Comparison of ENCODE assay signal across 1 cellular context in the genomic region with DNA sequence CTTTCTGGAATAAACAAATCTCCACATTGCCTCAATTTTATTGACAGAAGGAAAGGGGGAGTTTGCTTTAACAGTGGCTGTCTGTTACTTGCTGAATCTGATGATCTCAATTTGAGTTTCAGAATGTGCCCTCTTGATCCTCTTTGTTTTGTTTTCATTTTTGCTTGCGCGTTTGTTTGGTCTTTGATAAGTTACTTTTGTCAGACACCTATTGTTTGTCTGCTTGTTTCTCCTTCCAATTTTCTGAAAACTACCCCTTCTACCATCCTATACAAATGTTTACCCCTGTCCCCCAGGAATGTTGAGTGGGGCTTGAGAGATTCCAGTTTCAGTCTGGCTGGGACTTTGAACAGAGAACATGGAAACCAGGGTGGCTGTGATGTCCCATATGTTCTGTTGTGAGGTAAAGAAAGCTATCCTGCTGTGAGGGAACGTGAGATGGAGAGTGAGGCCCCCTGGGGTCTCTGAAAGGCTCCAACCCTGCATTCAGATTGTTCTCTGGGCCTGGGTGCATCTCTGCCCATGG.
TF ChIP-seq lines count a peak whose summit lies in the region.

No MANE protein-coding gene starts in this region.

TF ChIP-seq in HepG2, 621 proteins besides CTCF, POLR2A, EP300 and RAD21 (continued from another document and continues in another):
- TF ChIP-seq, protein P1, sequence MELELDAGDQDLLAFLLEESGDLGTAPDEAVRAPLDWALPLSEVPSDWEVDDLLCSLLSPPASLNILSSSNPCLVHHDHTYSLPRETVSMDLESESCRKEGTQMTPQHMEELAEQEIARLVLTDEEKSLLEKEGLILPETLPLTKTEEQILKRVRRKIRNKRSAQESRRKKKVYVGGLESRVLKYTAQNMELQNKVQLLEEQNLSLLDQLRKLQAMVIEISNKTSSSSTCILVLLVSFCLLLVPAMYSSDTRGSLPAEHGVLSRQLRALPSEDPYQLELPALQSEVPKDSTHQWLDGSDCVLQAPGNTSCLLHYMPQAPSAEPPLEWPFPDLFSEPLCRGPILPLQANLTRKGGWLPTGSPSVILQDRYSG (CRISPR knock-in tag; IDR thresholded peaks at IDR 0.05) = no peak
- TF ChIP-seq, protein P2, sequence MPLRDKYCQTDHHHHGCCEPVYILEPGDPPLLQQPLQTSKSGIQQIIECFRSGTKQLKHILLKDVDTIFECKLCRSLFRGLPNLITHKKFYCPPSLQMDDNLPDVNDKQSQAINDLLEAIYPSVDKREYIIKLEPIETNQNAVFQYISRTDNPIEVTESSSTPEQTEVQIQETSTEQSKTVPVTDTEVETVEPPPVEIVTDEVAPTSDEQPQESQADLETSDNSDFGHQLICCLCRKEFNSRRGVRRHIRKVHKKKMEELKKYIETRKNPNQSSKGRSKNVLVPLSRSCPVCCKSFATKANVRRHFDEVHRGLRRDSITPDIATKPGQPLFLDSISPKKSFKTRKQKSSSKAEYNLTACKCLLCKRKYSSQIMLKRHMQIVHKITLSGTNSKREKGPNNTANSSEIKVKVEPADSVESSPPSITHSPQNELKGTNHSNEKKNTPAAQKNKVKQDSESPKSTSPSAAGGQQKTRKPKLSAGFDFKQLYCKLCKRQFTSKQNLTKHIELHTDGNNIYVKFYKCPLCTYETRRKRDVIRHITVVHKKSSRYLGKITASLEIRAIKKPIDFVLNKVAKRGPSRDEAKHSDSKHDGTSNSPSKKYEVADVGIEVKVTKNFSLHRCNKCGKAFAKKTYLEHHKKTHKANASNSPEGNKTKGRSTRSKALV (CRISPR knock-in tag; IDR thresholded peaks at IDR 0.05) = no peak
- TF ChIP-seq, protein P3, sequence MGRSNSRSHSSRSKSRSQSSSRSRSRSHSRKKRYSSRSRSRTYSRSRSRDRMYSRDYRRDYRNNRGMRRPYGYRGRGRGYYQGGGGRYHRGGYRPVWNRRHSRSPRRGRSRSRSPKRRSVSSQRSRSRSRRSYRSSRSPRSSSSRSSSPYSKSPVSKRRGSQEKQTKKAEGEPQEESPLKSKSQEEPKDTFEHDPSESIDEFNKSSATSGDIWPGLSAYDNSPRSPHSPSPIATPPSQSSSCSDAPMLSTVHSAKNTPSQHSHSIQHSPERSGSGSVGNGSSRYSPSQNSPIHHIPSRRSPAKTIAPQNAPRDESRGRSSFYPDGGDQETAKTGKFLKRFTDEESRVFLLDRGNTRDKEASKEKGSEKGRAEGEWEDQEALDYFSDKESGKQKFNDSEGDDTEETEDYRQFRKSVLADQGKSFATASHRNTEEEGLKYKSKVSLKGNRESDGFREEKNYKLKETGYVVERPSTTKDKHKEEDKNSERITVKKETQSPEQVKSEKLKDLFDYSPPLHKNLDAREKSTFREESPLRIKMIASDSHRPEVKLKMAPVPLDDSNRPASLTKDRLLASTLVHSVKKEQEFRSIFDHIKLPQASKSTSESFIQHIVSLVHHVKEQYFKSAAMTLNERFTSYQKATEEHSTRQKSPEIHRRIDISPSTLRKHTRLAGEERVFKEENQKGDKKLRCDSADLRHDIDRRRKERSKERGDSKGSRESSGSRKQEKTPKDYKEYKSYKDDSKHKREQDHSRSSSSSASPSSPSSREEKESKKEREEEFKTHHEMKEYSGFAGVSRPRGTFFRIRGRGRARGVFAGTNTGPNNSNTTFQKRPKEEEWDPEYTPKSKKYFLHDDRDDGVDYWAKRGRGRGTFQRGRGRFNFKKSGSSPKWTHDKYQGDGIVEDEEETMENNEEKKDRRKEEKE (IDR thresholded peaks at IDR 0.05) = no peak
- TF ChIP-seq, protein P4, sequence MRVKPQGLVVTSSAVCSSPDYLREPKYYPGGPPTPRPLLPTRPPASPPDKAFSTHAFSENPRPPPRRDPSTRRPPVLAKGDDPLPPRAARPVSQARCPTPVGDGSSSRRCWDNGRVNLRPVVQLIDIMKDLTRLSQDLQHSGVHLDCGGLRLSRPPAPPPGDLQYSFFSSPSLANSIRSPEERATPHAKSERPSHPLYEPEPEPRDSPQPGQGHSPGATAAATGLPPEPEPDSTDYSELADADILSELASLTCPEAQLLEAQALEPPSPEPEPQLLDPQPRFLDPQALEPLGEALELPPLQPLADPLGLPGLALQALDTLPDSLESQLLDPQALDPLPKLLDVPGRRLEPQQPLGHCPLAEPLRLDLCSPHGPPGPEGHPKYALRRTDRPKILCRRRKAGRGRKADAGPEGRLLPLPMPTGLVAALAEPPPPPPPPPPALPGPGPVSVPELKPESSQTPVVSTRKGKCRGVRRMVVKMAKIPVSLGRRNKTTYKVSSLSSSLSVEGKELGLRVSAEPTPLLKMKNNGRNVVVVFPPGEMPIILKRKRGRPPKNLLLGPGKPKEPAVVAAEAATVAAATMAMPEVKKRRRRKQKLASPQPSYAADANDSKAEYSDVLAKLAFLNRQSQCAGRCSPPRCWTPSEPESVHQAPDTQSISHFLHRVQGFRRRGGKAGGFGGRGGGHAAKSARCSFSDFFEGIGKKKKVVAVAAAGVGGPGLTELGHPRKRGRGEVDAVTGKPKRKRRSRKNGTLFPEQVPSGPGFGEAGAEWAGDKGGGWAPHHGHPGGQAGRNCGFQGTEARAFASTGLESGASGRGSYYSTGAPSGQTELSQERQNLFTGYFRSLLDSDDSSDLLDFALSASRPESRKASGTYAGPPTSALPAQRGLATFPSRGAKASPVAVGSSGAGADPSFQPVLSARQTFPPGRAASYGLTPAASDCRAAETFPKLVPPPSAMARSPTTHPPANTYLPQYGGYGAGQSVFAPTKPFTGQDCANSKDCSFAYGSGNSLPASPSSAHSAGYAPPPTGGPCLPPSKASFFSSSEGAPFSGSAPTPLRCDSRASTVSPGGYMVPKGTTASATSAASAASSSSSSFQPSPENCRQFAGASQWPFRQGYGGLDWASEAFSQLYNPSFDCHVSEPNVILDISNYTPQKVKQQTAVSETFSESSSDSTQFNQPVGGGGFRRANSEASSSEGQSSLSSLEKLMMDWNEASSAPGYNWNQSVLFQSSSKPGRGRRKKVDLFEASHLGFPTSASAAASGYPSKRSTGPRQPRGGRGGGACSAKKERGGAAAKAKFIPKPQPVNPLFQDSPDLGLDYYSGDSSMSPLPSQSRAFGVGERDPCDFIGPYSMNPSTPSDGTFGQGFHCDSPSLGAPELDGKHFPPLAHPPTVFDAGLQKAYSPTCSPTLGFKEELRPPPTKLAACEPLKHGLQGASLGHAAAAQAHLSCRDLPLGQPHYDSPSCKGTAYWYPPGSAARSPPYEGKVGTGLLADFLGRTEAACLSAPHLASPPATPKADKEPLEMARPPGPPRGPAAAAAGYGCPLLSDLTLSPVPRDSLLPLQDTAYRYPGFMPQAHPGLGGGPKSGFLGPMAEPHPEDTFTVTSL (CRISPR knock-in tag; IDR thresholded peaks at IDR 0.05; ENCODE audit: borderline replicate concordance) = 0 out of 2 replicates have a peak, but pooled peaks have one; percentile 12
- TF ChIP-seq TAF15 (IDR thresholded peaks at IDR 0.05; ENCODE audit: low read depth, low read length, poor library complexity, severe bottlenecking) = no peak
- no peak for TF ChIP-seq ZNF75D (CRISPR knock-in tag; IDR thresholded peaks at IDR 0.05; ENCODE audit: borderline replicate concordance)
- no peak for TF ChIP-seq FIP1L1 (IDR thresholded peaks at IDR 0.05; ENCODE audit: borderline replicate concordance, insufficient read depth, low read depth, low read length)
- no peak for TF ChIP-seq HES4 (CRISPR knock-in tag; IDR thresholded peaks at IDR 0.05; ENCODE audit: borderline replicate concordance)
- no peak for TF ChIP-seq HOXA3 (CRISPR knock-in tag; IDR thresholded peaks at IDR 0.05)
- no peak for TF ChIP-seq TBL1XR1 (IDR thresholded peaks at IDR 0.05; ENCODE audit: borderline replicate concordance, low read length, partially characterized antibody)
- no peak for TF ChIP-seq NCOA1 (CRISPR knock-in tag; IDR thresholded peaks at IDR 0.05)
- peak; percentile 93 for TF ChIP-seq FOXP4 (CRISPR knock-in tag; IDR thresholded peaks at IDR 0.05)
- TF ChIP-seq, protein P5, sequence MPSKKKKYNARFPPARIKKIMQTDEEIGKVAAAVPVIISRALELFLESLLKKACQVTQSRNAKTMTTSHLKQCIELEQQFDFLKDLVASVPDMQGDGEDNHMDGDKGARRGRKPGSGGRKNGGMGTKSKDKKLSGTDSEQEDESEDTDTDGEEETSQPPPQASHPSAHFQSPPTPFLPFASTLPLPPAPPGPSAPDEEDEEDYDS (CRISPR knock-in tag; IDR thresholded peaks at IDR 0.05) = no peak
- no peak for TF ChIP-seq ZNF790 (CRISPR knock-in tag; IDR thresholded peaks at IDR 0.05; ENCODE audit: borderline replicate concordance)
- TF ChIP-seq, protein P6, sequence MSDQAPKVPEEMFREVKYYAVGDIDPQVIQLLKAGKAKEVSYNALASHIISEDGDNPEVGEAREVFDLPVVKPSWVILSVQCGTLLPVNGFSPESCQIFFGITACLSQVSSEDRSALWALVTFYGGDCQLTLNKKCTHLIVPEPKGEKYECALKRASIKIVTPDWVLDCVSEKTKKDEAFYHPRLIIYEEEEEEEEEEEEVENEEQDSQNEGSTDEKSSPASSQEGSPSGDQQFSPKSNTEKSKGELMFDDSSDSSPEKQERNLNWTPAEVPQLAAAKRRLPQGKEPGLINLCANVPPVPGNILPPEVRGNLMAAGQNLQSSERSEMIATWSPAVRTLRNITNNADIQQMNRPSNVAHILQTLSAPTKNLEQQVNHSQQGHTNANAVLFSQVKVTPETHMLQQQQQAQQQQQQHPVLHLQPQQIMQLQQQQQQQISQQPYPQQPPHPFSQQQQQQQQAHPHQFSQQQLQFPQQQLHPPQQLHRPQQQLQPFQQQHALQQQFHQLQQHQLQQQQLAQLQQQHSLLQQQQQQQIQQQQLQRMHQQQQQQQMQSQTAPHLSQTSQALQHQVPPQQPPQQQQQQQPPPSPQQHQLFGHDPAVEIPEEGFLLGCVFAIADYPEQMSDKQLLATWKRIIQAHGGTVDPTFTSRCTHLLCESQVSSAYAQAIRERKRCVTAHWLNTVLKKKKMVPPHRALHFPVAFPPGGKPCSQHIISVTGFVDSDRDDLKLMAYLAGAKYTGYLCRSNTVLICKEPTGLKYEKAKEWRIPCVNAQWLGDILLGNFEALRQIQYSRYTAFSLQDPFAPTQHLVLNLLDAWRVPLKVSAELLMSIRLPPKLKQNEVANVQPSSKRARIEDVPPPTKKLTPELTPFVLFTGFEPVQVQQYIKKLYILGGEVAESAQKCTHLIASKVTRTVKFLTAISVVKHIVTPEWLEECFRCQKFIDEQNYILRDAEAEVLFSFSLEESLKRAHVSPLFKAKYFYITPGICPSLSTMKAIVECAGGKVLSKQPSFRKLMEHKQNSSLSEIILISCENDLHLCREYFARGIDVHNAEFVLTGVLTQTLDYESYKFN (CRISPR knock-in tag; conservative IDR thresholded peaks at IDR 0.05) = peak; percentile 70
- TF ChIP-seq ZNF709 (CRISPR knock-in tag; IDR thresholded peaks at IDR 0.05) = no peak
- TF ChIP-seq KAT7 (CRISPR knock-in tag; IDR thresholded peaks at IDR 0.05; ENCODE audit: borderline replicate concordance) = no peak
- TF ChIP-seq RARA (CRISPR knock-in tag; IDR thresholded peaks at IDR 0.05) = peak; percentile 53
- no peak for TF ChIP-seq JDP2 (CRISPR knock-in tag; IDR thresholded peaks at IDR 0.05; ENCODE audit: borderline replicate concordance)
- no peak for TF ChIP-seq SNRNP70 (IDR thresholded peaks at IDR 0.05; ENCODE audit: low read depth, low read length)
- no peak for TF ChIP-seq ZNF660 (CRISPR knock-in tag; IDR thresholded peaks at IDR 0.05; ENCODE audit: borderline replicate concordance, low read depth)
- no peak for TF ChIP-seq HOXA7 (CRISPR knock-in tag; IDR thresholded peaks at IDR 0.05)
- TF ChIP-seq THAP11 (CRISPR knock-in tag; IDR thresholded peaks at IDR 0.05) = no peak
- no peak for TF ChIP-seq SNAI1 (CRISPR knock-in tag; IDR thresholded peaks at IDR 0.05; ENCODE audit: borderline replicate concordance)
- peak; percentile 65; the same call in 1 of the 2 replicates for TF ChIP-seq HOMEZ (CRISPR knock-in tag; IDR thresholded peaks at IDR 0.05; ENCODE audit: low read depth)
- TF ChIP-seq, protein P7, sequence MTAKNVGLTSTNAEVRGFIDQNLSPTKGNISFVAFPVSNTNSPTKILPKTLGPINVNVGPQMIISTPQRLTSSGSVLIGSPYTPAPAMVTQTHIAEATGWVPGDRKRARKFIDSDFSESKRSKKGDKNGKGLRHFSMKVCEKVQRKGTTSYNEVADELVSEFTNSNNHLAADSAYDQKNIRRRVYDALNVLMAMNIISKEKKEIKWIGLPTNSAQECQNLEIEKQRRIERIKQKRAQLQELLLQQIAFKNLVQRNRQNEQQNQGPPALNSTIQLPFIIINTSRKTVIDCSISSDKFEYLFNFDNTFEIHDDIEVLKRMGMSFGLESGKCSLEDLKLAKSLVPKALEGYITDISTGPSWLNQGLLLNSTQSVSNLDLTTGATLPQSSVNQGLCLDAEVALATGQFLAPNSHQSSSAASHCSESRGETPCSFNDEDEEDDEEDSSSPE (CRISPR knock-in tag; IDR thresholded peaks at IDR 0.05) = no peak
- TF ChIP-seq RFX3 (CRISPR knock-in tag; IDR thresholded peaks at IDR 0.05) = no peak
- TF ChIP-seq ELF1 (CRISPR knock-in tag; IDR thresholded peaks at IDR 0.05) = no peak
- peak; percentile 86 for TF ChIP-seq FOXP1 (IDR thresholded peaks at IDR 0.05)
- TF ChIP-seq FOXP1 (CRISPR knock-in tag; IDR thresholded peaks at IDR 0.05) = peak; percentile 89
- TF ChIP-seq TEF (CRISPR knock-in tag; IDR thresholded peaks at IDR 0.05) = no peak
- TF ChIP-seq JUNB (CRISPR knock-in tag; IDR thresholded peaks at IDR 0.05; ENCODE audit: borderline replicate concordance) = no peak
